8 cellular contexts compared by ENCODE assay signal in the genomic region with DNA sequence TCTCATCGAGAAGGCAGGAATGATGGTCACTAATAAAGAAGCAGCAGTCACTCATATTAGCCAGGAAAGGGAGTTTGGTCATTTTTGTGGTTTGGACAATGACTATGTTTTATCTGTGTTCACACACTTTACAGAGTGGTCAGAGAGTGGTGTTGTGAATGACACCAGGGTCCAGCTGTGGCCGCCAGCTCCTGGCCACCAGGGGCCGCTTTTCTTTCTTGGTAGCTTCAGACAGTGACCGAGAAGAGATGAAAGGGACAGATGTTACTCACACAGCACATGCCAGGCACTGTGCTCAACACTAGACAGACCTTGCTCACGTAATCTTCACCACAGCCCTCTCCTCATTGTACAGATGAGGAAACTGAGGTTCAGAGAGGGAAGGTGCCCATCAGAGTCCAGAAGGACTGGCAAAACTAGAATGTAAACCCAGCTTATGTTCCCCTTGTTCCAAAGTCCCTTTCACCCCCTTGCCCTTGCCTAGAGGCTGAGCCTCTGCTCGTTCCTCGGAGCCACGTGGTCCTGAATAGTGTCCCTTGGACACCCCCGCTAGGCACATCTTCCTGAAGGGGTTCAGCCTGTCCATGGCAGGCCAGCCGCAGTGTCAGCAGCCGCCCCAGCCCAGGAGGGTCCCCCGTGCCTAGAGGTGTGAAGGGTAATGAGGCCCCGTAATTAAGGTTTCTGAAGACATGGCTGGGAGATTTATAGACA. TPM values are rescaled to one million over a fixed set of nuclear protein-coding genes. Genes with fewer than 3 reads are reported as not detected.
DNase-seq lines count a peak whose midpoint lies in the region; ATAC-seq and TF ChIP-seq lines count a peak whose summit lies in the region.

No MANE protein-coding gene starts in this region.

- H3F3A ChIP-seq in GM23248 (ENCODE audit: insufficient read depth), result peaks cover 4% of the 10 kb centered on the region; the same call in 1 of the 2 replicates

- H3K4me3 ChIP-seq in AG04449 (ENCODE audit: low read depth, low read length) (no peak overlapping the region), GM23248 (no peak overlapping the region)

- no peak overlapping the region for H3K4me3 Mint-ChIP-seq in stimulated activated naive CD8-positive, alpha-beta T cell treated with anti-CD3 and anti-CD28 coated beads, Interleukin-15, amount 100 ng/mL, for 72 hours
- H3K4me3 Mint-ChIP-seq in mesothelial cell of epicardium, result no peak overlapping the region

- H3K9me2 ChIP-seq in GM23248 (ENCODE audit: insufficient read depth), result no peaks in the 10 kb centered on the region

- H4K20me1 ChIP-seq in GM23248 (ENCODE audit: insufficient read depth), result no peaks in the 10 kb centered on the region

- in situ Hi-C loops in GM23248 (cut with MboI), result no loop called here

- no peaks in the 10 kb centered on the region for H3K9me3 ChIP-seq in GM23248 (ENCODE audit: low read depth)

- H3K9ac ChIP-seq in GM23248, result no peak overlapping the region

- POLR2A ChIA-PET in AG04449 (lab: Yijun Ruan, JAX), result no interaction called here

- no peaks in the 10 kb centered on the region for H3K79me2 ChIP-seq in GM23248 (ENCODE audit: insufficient read depth)

- no peaks in the 10 kb centered on the region for H3K36me3 Mint-ChIP-seq in mesothelial cell of epicardium

- ATAC-seq in HG03095 (IDR thresholded peaks at IDR 0.05; ENCODE audit: unreplicated experiment), result no peak
- ATAC-seq in stimulated activated naive CD8-positive, alpha-beta T cell treated with anti-CD3 and anti-CD28 coated beads, Interleukin-15, amount 100 ng/mL, for 72 hours, result no peak

- WGBS in GM23248 (ENCODE audit: low coverage in 1 of 2, low lambda C conversion rate in 2 of 2, missing lambda C conversion rate in 2 of 2), 2 experiments, result 81 to 85% methylated on average over 13 of the region's 13 CpGs

- CTCF ChIA-PET in AG04449 (lab: Yijun Ruan, JAX), result interaction anchor here (0.7 to 24.9 kb wide), 15 partner anchors 7 to 963 kb away, joined by 3 to 554 read pairs (median 4); partner anchors contain the start of genes ISLR2 and STRA6

- H3K4me2 ChIP-seq in GM23248 (ENCODE audit: unreplicated experiment), result no peak overlapping the region

- peaks cover 44% of the 10 kb centered on the region for H3K4me1 Mint-ChIP-seq in stimulated activated naive CD8-positive, alpha-beta T cell treated with anti-CD3 and anti-CD28 coated beads, Interleukin-15, amount 100 ng/mL, for 72 hours
- peaks cover 62% of the 10 kb centered on the region for H3K4me1 Mint-ChIP-seq in mesothelial cell of epicardium

- peaks cover 4% of the 10 kb centered on the region; the same call in 1 of the 2 replicates for H3K4me1 ChIP-seq in GM23248 (ENCODE audit: insufficient read depth)

- no peaks in the 10 kb centered on the region for H3K27me3 ChIP-seq in GM23248 (replicated peaks; ENCODE audit: insufficient read depth)

- H3K27ac ChIP-seq in GM23248, result no peak overlapping the region

- peak overlapping the region in 1 of 2 donors; percentile 72 for H3K27ac Mint-ChIP-seq in stimulated activated naive CD8-positive, alpha-beta T cell treated with anti-CD3 and anti-CD28 coated beads, Interleukin-15, amount 100 ng/mL, for 72 hours
- H3K27ac Mint-ChIP-seq in mesothelial cell of epicardium, result no peak overlapping the region

- TF ChIP-seq CTCF in AG04449 (IDR thresholded peaks at IDR 0.05; ENCODE audit: insufficient read depth, low read length, missing control alignments) (peak; percentile 59), mesothelial cell of epicardium (IDR thresholded peaks at IDR 0.05; ENCODE audit: unreplicated experiment) (no peak)

- DNase-seq in AG04449 (ENCODE audit: low read depth, low spot score) (no peak), GM23248 (peak; percentile 21), RPMI7951 (ENCODE audit: low read depth) (peak; percentile 70), glomerular visceral epithelial cell (ENCODE audit: extremely low spot score) (peak; percentile 54), MV-4-11 (lab: John Stamatoyannopoulos, UW) (no peak), mesothelial cell of epicardium (ENCODE audit: low spot score in 2 of 2, unreplicated experiment in 2 of 2) (no peak)
- no peak for DNase-seq in stimulated activated naive CD8-positive, alpha-beta T cell treated with anti-CD3 and anti-CD28 coated beads, Interleukin-15, amount 100 ng/mL, for 72 hours

- H3K36me3 ChIP-seq in GM23248 (ENCODE audit: low read depth), result no peaks in the 10 kb centered on the region

- peaks cover under 1% of the 10 kb centered on the region for H3K27me3 Mint-ChIP-seq in stimulated activated naive CD8-positive, alpha-beta T cell treated with anti-CD3 and anti-CD28 coated beads, Interleukin-15, amount 100 ng/mL, for 72 hours
- H3K27me3 Mint-ChIP-seq in mesothelial cell of epicardium (ENCODE audit: low read depth), result peaks cover 6% of the 10 kb centered on the region

- no peaks in the 10 kb centered on the region for H3K9me3 Mint-ChIP-seq in stimulated activated naive CD8-positive, alpha-beta T cell treated with anti-CD3 and anti-CD28 coated beads, Interleukin-15, amount 100 ng/mL, for 72 hours
- no peaks in the 10 kb centered on the region for H3K9me3 Mint-ChIP-seq in mesothelial cell of epicardium

- no peak overlapping the region for H2AFZ ChIP-seq in GM23248

RNA-seq across cellular contexts. Expression of gene CYP11A1, which starts 55.6 kb away (rescaled TPM):
- total RNA-seq in GM23248 (2014; rRNA removed; shearing (Covaris generic)), result 0.25 and 0.32 TPM in 2 replicates
- polyA plus RNA-seq in GM23248 (2016; fragmentation: Nextera tagmentation; extraction: Ambion mirVana), result 1.2 and 1.9 TPM in 2 replicates
- total RNA-seq in RPMI7951 (2014; rRNA removed; shearing (Covaris generic)), result not detected in 2 replicates
- 5.2 to 7.0 TPM (median 5.3 TPM) in 3 replicates for total RNA-seq in mesothelial cell of epicardium

Comparison
In these comparisons a context has a peak if more than half of its experiments do, and no peak if none do; other contexts are left out.
1. DNase-seq: peak in GM23248 (single experiment), RPMI7951 (single experiment) and glomerular visceral epithelial cell (single experiment); none in AG04449 (single experiment), stimulated activated naive CD8-positive, alpha-beta T cell treated with anti-CD3 and anti-CD28 coated beads, Interleukin-15, amount 100 ng/mL, for 72 hours (0 of 2), MV-4-11 (single experiment) and mesothelial cell of epicardium (0 of 2).